In genomic region chr7:137835486-137836112, GRCh38 we compare ENCODE assay signal across 20 cellular contexts.
"Had no signal": no experiment of that assay in that cellular context is flagged by ENCODE, and none has a peak within 500 bp of the region (broad histone marks: within the 10 kb centered on the region; RNA-seq: fewer than 3 reads in every experiment).

No MANE protein-coding gene starts in this region.

- H3K9me3 ChIP-seq: prostate gland, testis had no signal

- DNase-seq: activated CD4-positive, alpha-beta memory T cell treated with anti-CD3 and anti-CD28 coated beads, Interleukin-2, amount 10 ng/mL, durations not matched to agents 7 days and 5 days; activated CD4-positive, alpha-beta T cell treated with anti-CD3 and anti-CD28 coated beads for 48 hours; activated CD4-positive, CD25-positive, alpha-beta regulatory T cell; activated CD8-positive, alpha-beta memory T cell treated with anti-CD3 and anti-CD28 coated beads, Interleukin-2, amount 10 ng/mL, durations not matched to agents 7 days and 5 days; activated naive CD4-positive, alpha-beta T cell treated with anti-CD3 and anti-CD28 coated beads for 36 hours; endodermal cell; gastrocnemius medialis; heart right ventricle; left ventricle myocardium inferior; right cardiac atrium; small intestine; stimulated activated CD4-positive, alpha-beta T cell treated with anti-CD3 and anti-CD28 coated beads, Interleukin-15, amount 100 ng/mL, for 24 hours; stimulated activated CD4-positive, alpha-beta T cell treated with anti-CD3 and anti-CD28 coated beads, Interleukin-4, amount 100 ng/mL, for 4 hours; T-helper 1 cell; T-helper 9 cell; testis had no signal

- H3K4me3 ChIP-seq: gastrocnemius medialis, heart right ventricle, left ventricle myocardium inferior, neural progenitor cell, prostate gland, testis had no signal

- H3K27ac ChIP-seq: gastrocnemius medialis, heart right ventricle, left ventricle myocardium inferior, neural progenitor cell, prostate gland, testis had no signal

- ATAC-seq: activated CD8-positive, alpha-beta memory T cell treated with anti-CD3 and anti-CD28 coated beads, Interleukin-2, amount 10 ng/mL, durations not matched to agents 7 days and 5 days; gastrocnemius medialis; heart right ventricle; right cardiac atrium; stimulated activated memory B cell treated with anti-CD40 and anti-IgM and Interleukin-4, amounts not matched to agents 10 μg/mL and 1 μg/mL and 100 μg/mL, for 72 hours had no signal

- H3K36me3 Mint-ChIP-seq: activated CD8-positive, alpha-beta memory T cell treated with anti-CD3 and anti-CD28 coated beads, Interleukin-2, amount 10 ng/mL, durations not matched to agents 7 days and 5 days; stimulated activated memory B cell treated with anti-CD40 and anti-IgM and Interleukin-4, amounts not matched to agents 10 μg/mL and 1 μg/mL and 100 μg/mL, for 72 hours had no signal

- H3K4me1 ChIP-seq: gastrocnemius medialis, heart right ventricle, left ventricle myocardium inferior, prostate gland, testis had no signal

- H3K27ac Mint-ChIP-seq: activated CD4-positive, alpha-beta memory T cell treated with anti-CD3 and anti-CD28 coated beads, Interleukin-2, amount 10 ng/mL, durations not matched to agents 7 days and 5 days; activated CD8-positive, alpha-beta memory T cell treated with anti-CD3 and anti-CD28 coated beads, Interleukin-2, amount 10 ng/mL, durations not matched to agents 7 days and 5 days; activated naive CD4-positive, alpha-beta T cell treated with anti-CD3 and anti-CD28 coated beads for 36 hours; activated T-helper 2 cell treated with anti-CD3 and anti-CD28 coated beads, Interferon-gamma antibody, Interleukin-2, Interleukin-4, amounts not matched to agents 10 μg/mL and 5 μg/mL and 100 μg/mL, durations not matched to agents 14 hours and 24 hours and 36 hours; endodermal cell; neural progenitor cell; stimulated activated memory B cell treated with anti-CD40 and anti-IgM and Interleukin-4, amounts not matched to agents 10 μg/mL and 1 μg/mL and 100 μg/mL, for 72 hours had no signal

- H3K36me3 ChIP-seq: gastrocnemius medialis, heart right ventricle, left ventricle myocardium inferior, neural progenitor cell, prostate gland had no signal

- H3K27me3 ChIP-seq: gastrocnemius medialis, heart right ventricle, neural progenitor cell, testis had no signal

- H3K4me1 Mint-ChIP-seq: activated CD4-positive, alpha-beta memory T cell treated with anti-CD3 and anti-CD28 coated beads, Interleukin-2, amount 10 ng/mL, durations not matched to agents 7 days and 5 days; activated CD8-positive, alpha-beta memory T cell treated with anti-CD3 and anti-CD28 coated beads, Interleukin-2, amount 10 ng/mL, durations not matched to agents 7 days and 5 days; stimulated activated memory B cell treated with anti-CD40 and anti-IgM and Interleukin-4, amounts not matched to agents 10 μg/mL and 1 μg/mL and 100 μg/mL, for 72 hours had no signal

- H3K4me3 Mint-ChIP-seq: activated CD4-positive, alpha-beta memory T cell treated with anti-CD3 and anti-CD28 coated beads, Interleukin-2, amount 10 ng/mL, durations not matched to agents 7 days and 5 days; activated CD8-positive, alpha-beta memory T cell treated with anti-CD3 and anti-CD28 coated beads, Interleukin-2, amount 10 ng/mL, durations not matched to agents 7 days and 5 days; activated naive CD4-positive, alpha-beta T cell treated with anti-CD3 and anti-CD28 coated beads for 36 hours; endodermal cell; neural progenitor cell; stimulated activated memory B cell treated with anti-CD40 and anti-IgM and Interleukin-4, amounts not matched to agents 10 μg/mL and 1 μg/mL and 100 μg/mL, for 72 hours had no signal
